Comparison of ENCODE assay signal across 1 cellular context in genomic region chr12:104551313-104551931, GRCh38.
TF ChIP-seq lines count a peak whose summit lies in the region.

No MANE protein-coding gene starts in this region.

TF ChIP-seq in GM12878, 131 proteins besides CTCF, POLR2A, EP300 and RAD21 (continued from another document):
- peak; percentile 92 for TF ChIP-seq PKNOX1 (IDR thresholded peaks at IDR 0.05)
- TF ChIP-seq, protein P1, sequence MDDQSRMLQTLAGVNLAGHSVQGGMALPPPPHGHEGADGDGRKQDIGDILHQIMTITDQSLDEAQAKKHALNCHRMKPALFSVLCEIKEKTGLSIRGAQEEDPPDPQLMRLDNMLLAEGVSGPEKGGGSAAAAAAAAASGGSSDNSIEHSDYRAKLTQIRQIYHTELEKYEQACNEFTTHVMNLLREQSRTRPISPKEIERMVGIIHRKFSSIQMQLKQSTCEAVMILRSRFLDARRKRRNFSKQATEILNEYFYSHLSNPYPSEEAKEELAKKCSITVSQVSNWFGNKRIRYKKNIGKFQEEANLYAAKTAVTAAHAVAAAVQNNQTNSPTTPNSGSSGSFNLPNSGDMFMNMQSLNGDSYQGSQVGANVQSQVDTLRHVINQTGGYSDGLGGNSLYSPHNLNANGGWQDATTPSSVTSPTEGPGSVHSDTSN (IDR thresholded peaks at IDR 0.05; ENCODE audit: insufficient replicate concordance, low read depth, low read length) = peak; percentile 84
- TF ChIP-seq CUX1 (IDR thresholded peaks at IDR 0.05; ENCODE audit: insufficient replicate concordance, low read depth, low read length) = no peak
- TF ChIP-seq ATF7 (IDR thresholded peaks at IDR 0.05; ENCODE audit: low read depth) = peak; percentile 36; the same call in 1 of the 2 replicates
- no peak for TF ChIP-seq FOXK2 (IDR thresholded peaks at IDR 0.05)
- no peak for TF ChIP-seq TBL1XR1 (IDR thresholded peaks at IDR 0.05; ENCODE audit: low read depth, low read length)
- peak; percentile 60 for TF ChIP-seq IKZF1 (conservative IDR thresholded peaks at IDR 0.05)
- TF ChIP-seq RUNX3 (IDR thresholded peaks at IDR 0.05; ENCODE audit: low read length) = 0 out of 2 replicates have a peak, but pooled peaks have one; percentile 5
- peak in 1 of 2 experiments; percentile 36; a peak in 2 of 4 replicates for TF ChIP-seq IKZF2 (IDR thresholded peaks at IDR 0.05)
- TF ChIP-seq, protein P2, sequence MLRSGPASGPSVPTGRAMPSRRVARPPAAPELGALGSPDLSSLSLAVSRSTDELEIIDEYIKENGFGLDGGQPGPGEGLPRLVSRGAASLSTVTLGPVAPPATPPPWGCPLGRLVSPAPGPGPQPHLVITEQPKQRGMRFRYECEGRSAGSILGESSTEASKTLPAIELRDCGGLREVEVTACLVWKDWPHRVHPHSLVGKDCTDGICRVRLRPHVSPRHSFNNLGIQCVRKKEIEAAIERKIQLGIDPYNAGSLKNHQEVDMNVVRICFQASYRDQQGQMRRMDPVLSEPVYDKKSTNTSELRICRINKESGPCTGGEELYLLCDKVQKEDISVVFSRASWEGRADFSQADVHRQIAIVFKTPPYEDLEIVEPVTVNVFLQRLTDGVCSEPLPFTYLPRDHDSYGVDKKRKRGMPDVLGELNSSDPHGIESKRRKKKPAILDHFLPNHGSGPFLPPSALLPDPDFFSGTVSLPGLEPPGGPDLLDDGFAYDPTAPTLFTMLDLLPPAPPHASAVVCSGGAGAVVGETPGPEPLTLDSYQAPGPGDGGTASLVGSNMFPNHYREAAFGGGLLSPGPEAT (IDR thresholded peaks at IDR 0.05; ENCODE audit: low read depth) = 0 out of 2 replicates have a peak, but pooled peaks have one; percentile 32
- TF ChIP-seq STAT3 (IDR thresholded peaks at IDR 0.05; ENCODE audit: low read depth, low read length) = no peak
- peak; percentile 71 for TF ChIP-seq MEF2B (IDR thresholded peaks at IDR 0.05; ENCODE audit: partially characterized antibody, poor library complexity, severe bottlenecking)
- no peak for TF ChIP-seq NRF1 (conservative IDR thresholded peaks at IDR 0.05; ENCODE audit: low read depth, low read length)
- TF ChIP-seq MTA2 (IDR thresholded peaks at IDR 0.05; ENCODE audit: low read depth) = peak; percentile 71
- no peak for TF ChIP-seq STAT1 (conservative IDR thresholded peaks at IDR 0.05)
- TF ChIP-seq BHLHE40 (IDR thresholded peaks at IDR 0.05; ENCODE audit: borderline replicate concordance in 1 of 2, low read depth in 2 of 2, low read length in 1 of 2) = peak in 1 of 2 experiments; percentile 71; a peak in 2 of 4 replicates
- TF ChIP-seq TAF1 (IDR thresholded peaks at IDR 0.05; ENCODE audit: borderline replicate concordance, low read depth, low read length) = no peak
